ENCODE assay signal across 11 cellular contexts in genomic region chr20:52578559-52578958, GRCh38.
"Had no signal": no experiment of that assay in that cellular context is flagged by ENCODE, and none has a peak within 500 bp of the region (broad histone marks: within the 10 kb centered on the region; RNA-seq: fewer than 3 reads in every experiment).

No MANE protein-coding gene starts in this region.

- H3K4me2 ChIP-seq: GM23338 had no signal

- DNase-seq: GM23248, GOT3, H7, H9, HCEC 1CT, HFFc6 had no signal

- H3K4me1 Mint-ChIP-seq: GM23338, H9 had no signal

- H3K4me3 ChIP-seq: GM23248, GM23338, HAP-1 had no signal

- H3K9me3 ChIP-seq: HAP-1 had no signal

- H3K9ac ChIP-seq: GM23248 had no signal

- H3K4me3 Mint-ChIP-seq: GM23338, H9, HFFc6 had no signal

- ATAC-seq: GM23338, HCT116 had no signal

- H3K27ac Mint-ChIP-seq: GM23338, H9, HFFc6 had no signal

- H3K36me3 ChIP-seq: HAP-1 had no signal

- H3K27ac ChIP-seq: GM23248 had no signal

- H3K4me1 ChIP-seq: HAP-1 had no signal

- FAIRE-seq: H1, H54 had no signal

- H2AFZ ChIP-seq: GM23248, GM23338 had no signal
